ENCODE assay signal across 24 cellular contexts in genomic region chr10:26451903-26452302, GRCh38. TPM values are rescaled to one million over a fixed set of nuclear protein-coding genes. Genes with fewer than 3 reads are reported as not detected.
DNase-seq lines count a peak whose midpoint lies in the region; ATAC-seq and TF ChIP-seq lines count a peak whose summit lies in the region.
"Had no signal": no experiment of that assay in that cellular context is flagged by ENCODE, and none has a peak within 500 bp of the region (broad histone marks: within the 10 kb centered on the region; RNA-seq: fewer than 3 reads in every experiment).

No MANE protein-coding gene starts in this region.

- H3K9me3 ChIP-seq in CD8-positive, alpha-beta T cell (ENCODE audit: low read length): no peaks in the 10 kb centered on the region
- H3K9me3 ChIP-seq: HAP-1, SJCRH30 had no signal

- no peaks in the 10 kb centered on the region for H3K36me3 ChIP-seq in CD8-positive, alpha-beta T cell (ENCODE audit: insufficient read depth, low read length)
- H3K36me3 ChIP-seq: HAP-1, SJCRH30, stomach, WERI-Rb-1 had no signal

- POLR2A ChIA-PET in activated CD4-positive, alpha-beta T cell treated with anti-CD3 and anti-CD28 coated beads for 36 hours (lab: Charles Lee): no interaction called here
- POLR2A ChIA-PET in CD8-positive, alpha-beta T cell (lab: Charles Lee): interaction anchor here (0.8 to 1.5 kb wide), 3 partner anchors 10 to 16 kb away, joined by 3 to 6 read pairs (median 5); no protein-coding TSS in a partner anchor
- POLR2A ChIA-PET in T-cell (lab: Charles Lee): no interaction called here

- intact Hi-C loops in activated CD4-positive, alpha-beta T cell treated with anti-CD3 and anti-CD28 coated beads for 36 hours (cut with DNase I, micrococcal nuclease): no loop called here
- intact Hi-C loops in CD8-positive, alpha-beta T cell (cut with DNase I, micrococcal nuclease): loop anchor here (2.0 kb wide), 2 partner anchors 13 kb away; partner anchors contain the start of gene APBB1IP (in 1 of the 2)
- intact Hi-C loops in left colon (cut with DNase I, micrococcal nuclease): no loop called here

- H3K27me3 Mint-ChIP-seq in activated CD4-positive, alpha-beta T cell treated with anti-CD3 and anti-CD28 coated beads for 36 hours: no peaks in the 10 kb centered on the region
- H3K27me3 Mint-ChIP-seq in CD8-positive, alpha-beta T cell (ENCODE audit: low read depth): no peaks in the 10 kb centered on the region
- H3K27me3 Mint-ChIP-seq in T-cell: no peaks in the 10 kb centered on the region
- no peaks in the 10 kb centered on the region for H3K27me3 Mint-ChIP-seq in naive B cell

- CTCF ChIA-PET in activated CD4-positive, alpha-beta T cell treated with anti-CD3 and anti-CD28 coated beads for 36 hours (lab: Charles Lee): interaction anchor here (0.6 to 0.7 kb wide), 3 partner anchors 14 to 309 kb away, joined by 3 to 4 read pairs (median 3); no protein-coding TSS in a partner anchor
- CTCF ChIA-PET in CD8-positive, alpha-beta T cell (lab: Charles Lee): interaction anchor here (0.8 to 1.4 kb wide), 2 partner anchors 9 to 17 kb away, joined by 3 to 4 read pairs; no protein-coding TSS in a partner anchor
- CTCF ChIA-PET in T-cell (lab: Charles Lee): interaction anchor here in 1 of 2 donors (0.7 kb wide), 1 partner anchor 342 kb away, joined by 3 read pairs; no protein-coding TSS in a partner anchor

- no peak overlapping the region for H3K4me3 ChIP-seq in CD8-positive, alpha-beta T cell (ENCODE audit: low read depth, low read length)
- H3K4me3 ChIP-seq: HAP-1, SJCRH30, stomach had no signal

- no peak overlapping the region for H3K27ac ChIP-seq in CD8-positive, alpha-beta T cell (ENCODE audit: low read depth, low read length)
- H3K27ac ChIP-seq: 22Rv1, SJCRH30, stomach, WERI-Rb-1 had no signal

- no peak overlapping the region for H3K4me3 Mint-ChIP-seq in activated CD4-positive, alpha-beta T cell treated with anti-CD3 and anti-CD28 coated beads for 36 hours
- no peak overlapping the region for H3K4me3 Mint-ChIP-seq in CD8-positive, alpha-beta T cell
- H3K4me3 Mint-ChIP-seq in T-cell (peak overlapping the region in 2 of 3 donors; percentile 4 to 79), naive B cell (peak overlapping the region in 1 of 8 donors; percentile 37)

- H3K27me3 ChIP-seq in CD8-positive, alpha-beta T cell (ENCODE audit: insufficient read depth, low read length): no peaks in the 10 kb centered on the region
- H3K27me3 ChIP-seq: SJCRH30, stomach had no signal

- H3K36me3 Mint-ChIP-seq in activated CD4-positive, alpha-beta T cell treated with anti-CD3 and anti-CD28 coated beads for 36 hours (ENCODE audit: low read depth): peaks cover 39% of the 10 kb centered on the region
- H3K36me3 Mint-ChIP-seq in CD8-positive, alpha-beta T cell: peaks cover 51% of the 10 kb centered on the region
- H3K36me3 Mint-ChIP-seq in T-cell: peaks cover 29% of the 10 kb centered on the region
- peaks cover 1 to 2% of the 10 kb centered on the region in 2 donors for H3K36me3 Mint-ChIP-seq in naive B cell

- no peak for DNase-seq in activated CD4-positive, alpha-beta T cell treated with anti-CD3 and anti-CD28 coated beads for 36 hours
- no peak for DNase-seq in activated CD4-positive, alpha-beta T cell treated with anti-CD3 and anti-CD28 coated beads for 48 hours
- no peak for DNase-seq in CD8-positive, alpha-beta T cell
- no peak for DNase-seq in T-cell
- DNase-seq in naive B cell: no peak
- no peak for DNase-seq in left colon
- DNase-seq: activated CD8-positive, alpha-beta memory T cell treated with anti-CD3 and anti-CD28 coated beads, Interleukin-2, amount 50 U/mL, for 48 hours; caudate nucleus; DMS 273 treated with DMSO at 0.1 percent for 48 hours; erythroblast; NCI-H146; NCI-H446; NCI-H774; posterior cingulate gyrus; right cardiac atrium; SJCRH30; stimulated activated CD4-positive, alpha-beta T cell treated with anti-CD3 and anti-CD28 coated beads, Interleukin-1b, Interleukin-23, amount 100 ng/mL, for 48 hours; stomach; WERI-Rb-1 had no signal

- peaks cover 81% of the 10 kb centered on the region for H3K4me1 ChIP-seq in CD8-positive, alpha-beta T cell (ENCODE audit: insufficient read depth, low read length)
- H3K4me1 ChIP-seq: HAP-1 had no signal

- H3K4me1 Mint-ChIP-seq in activated CD4-positive, alpha-beta T cell treated with anti-CD3 and anti-CD28 coated beads for 36 hours: peaks cover 89% of the 10 kb centered on the region
- H3K4me1 Mint-ChIP-seq in CD8-positive, alpha-beta T cell (ENCODE audit: low read depth): peaks cover 94% of the 10 kb centered on the region
- H3K4me1 Mint-ChIP-seq in T-cell: peaks cover 85 to 94% (median 89%) of the 10 kb centered on the region in 3 donors
- H3K4me1 Mint-ChIP-seq in naive B cell: peaks cover 60 to 87% (median 82%) of the 10 kb centered on the region in 3 donors

- TF ChIP-seq CTCF in CD8-positive, alpha-beta T cell (IDR thresholded peaks at IDR 0.05): no peak

- no peak for ATAC-seq in activated CD4-positive, alpha-beta T cell treated with anti-CD3 and anti-CD28 coated beads for 36 hours
- ATAC-seq in CD8-positive, alpha-beta T cell: no peak
- no peak for ATAC-seq in T-cell (replicated peaks in 1 of 4)
- no peak for ATAC-seq in naive B cell (ENCODE audit: low read depth in 2 of 2)
- ATAC-seq in HG03565 (IDR thresholded peaks at IDR 0.05; ENCODE audit: unreplicated experiment): no peak
- no peak for ATAC-seq in left colon
- ATAC-seq in HG02884 (IDR thresholded peaks at IDR 0.05; ENCODE audit: unreplicated experiment): no peak
- ATAC-seq: left lobe of liver, right cardiac atrium had no signal

- H3K27ac Mint-ChIP-seq in activated CD4-positive, alpha-beta T cell treated with anti-CD3 and anti-CD28 coated beads for 36 hours: peak overlapping the region; percentile 55
- peak overlapping the region; percentile 99 for H3K27ac Mint-ChIP-seq in CD8-positive, alpha-beta T cell
- peak overlapping the region; percentile 85 to 91 for H3K27ac Mint-ChIP-seq in T-cell
- H3K27ac Mint-ChIP-seq in naive B cell: peak overlapping the region; percentile 36 to 99 (median 94)

- peaks cover 3% of the 10 kb centered on the region for H3K9me3 Mint-ChIP-seq in activated CD4-positive, alpha-beta T cell treated with anti-CD3 and anti-CD28 coated beads for 36 hours (ENCODE audit: low read depth)
- H3K9me3 Mint-ChIP-seq in CD8-positive, alpha-beta T cell: no peaks in the 10 kb centered on the region
- H3K9me3 Mint-ChIP-seq in T-cell (no peaks in the 10 kb centered on the region), naive B cell (peaks cover 0 to under 1% (median 0%) of the 10 kb centered on the region in 7 donors)

RNA-seq across cellular contexts. Expression of gene APBB1IP, which starts 13.8 kb away (rescaled TPM):
- total RNA-seq in activated CD4-positive, alpha-beta T cell treated with anti-CD3 and anti-CD28 coated beads for 36 hours: 10 to 100 TPM; 53.3 to 66.4 TPM
- total RNA-seq in CD8-positive, alpha-beta T cell: 10 to 100 TPM; 36.4 to 36.8 TPM
- total RNA-seq in T-cell (100 to 1,000 TPM in 1 of 5 donors, 10 to 100 TPM in 4; 86.5 to 102 (median 88.4) TPM), left colon (1 to 10 TPM; 2.0 to 4.6 TPM)
- 10 to 100 TPM; 40.1 to 76.1 (median 45.0) TPM for polyA plus RNA-seq in naive B cell (ENCODE audit: low read depth in 6 of 6)
- total RNA-seq: SJCRH30 had no signal

Comparison
In these comparisons a context has a peak if more than half of its experiments do, and no peak if none do; other contexts are left out.
1. H3K4me3 Mint-ChIP-seq: peak in T-cell (2 of 3); none in activated CD4-positive, alpha-beta T cell treated with anti-CD3 and anti-CD28 coated beads for 36 hours (single experiment) and CD8-positive, alpha-beta T cell (single experiment).
2. RNA of gene APBB1IP, which starts 13.8 kb away (total RNA-seq): 86.5 to 102 TPM in T-cell, 53.3 to 66.4 TPM in activated CD4-positive, alpha-beta T cell treated with anti-CD3 and anti-CD28 coated beads for 36 hours and 36.4 to 36.8 TPM in CD8-positive, alpha-beta T cell; 2.0 to 4.6 TPM in left colon; every median in the first group is over 4 times any median in the second.
3. intact Hi-C loops: an anchor here in CD8-positive, alpha-beta T cell (2.0 kb wide); none called in activated CD4-positive, alpha-beta T cell treated with anti-CD3 and anti-CD28 coated beads for 36 hours and left colon.
4. Peak in every context shown above with its lines, with median percentiles within 50 percentile points of each other: H3K27ac Mint-ChIP-seq.